Comparison of ENCODE assay signal across 9 cellular contexts in genomic region chr9:111036068-111036789, GRCh38. TPM values are rescaled to one million over a fixed set of nuclear protein-coding genes. Genes with fewer than 3 reads are reported as not detected.
DNase-seq lines count a peak whose midpoint lies in the region; TF ChIP-seq lines count a peak whose summit lies in the region.
"Had no signal": no experiment of that assay in that cellular context is flagged by ENCODE, and none has a peak within 500 bp of the region (broad histone marks: within the 10 kb centered on the region; RNA-seq: fewer than 3 reads in every experiment).

No MANE protein-coding gene starts in this region.

- 12% methylated on average over 16 of the region's 16 CpGs for WGBS in liver

- H3K4me1 Mint-ChIP-seq in type B pancreatic cell (ENCODE audit: unreplicated experiment) = peaks cover 47% of the 10 kb centered on the region

- no peak overlapping the region for H3K27ac Mint-ChIP-seq in type B pancreatic cell
- H3K27ac Mint-ChIP-seq: activated naive CD8-positive, alpha-beta T cell treated with anti-CD3 and anti-CD28 coated beads, Interleukin-2, amount 10 ng/mL, durations not matched to agents 7 days and 5 days had no signal

- peaks cover 5% of the 10 kb centered on the region for H3K36me3 Mint-ChIP-seq in type B pancreatic cell
- H3K36me3 Mint-ChIP-seq: activated naive CD8-positive, alpha-beta T cell treated with anti-CD3 and anti-CD28 coated beads, Interleukin-2, amount 10 ng/mL, durations not matched to agents 7 days and 5 days had no signal

- peaks cover 33% of the 10 kb centered on the region for H3K27me3 Mint-ChIP-seq in type B pancreatic cell

- peaks cover 11 to 28% (median 15%) of the 10 kb centered on the region in 4 donors for H3K4me1 ChIP-seq in liver (ENCODE audit: control insufficient read depth in 4 of 4, insufficient read depth in 4 of 4, low read length in 3 of 4)

- H3K36me3 ChIP-seq in liver (ENCODE audit: control insufficient read depth in 4 of 4, insufficient read depth in 3 of 4, low read depth in 1 of 4, low read length in 3 of 4) = no peaks in the 10 kb centered on the region

- H3K27ac ChIP-seq in coronary artery = peak overlapping the region; percentile 73 to 93
- no peak overlapping the region for H3K27ac ChIP-seq in liver (ENCODE audit: low read depth in 1 of 2, low read length in 2 of 2)

- no peaks in the 10 kb centered on the region for H3K9me3 ChIP-seq in liver (ENCODE audit: control insufficient read depth in 4 of 4, low read length in 3 of 4)

- peak; percentile 91 for TF ChIP-seq CTCF in AG09309 (IDR thresholded peaks at IDR 0.05; ENCODE audit: control insufficient read depth, insufficient read depth, low read depth, low read length, missing control alignments)
- no peak for TF ChIP-seq CTCF in coronary artery (IDR thresholded peaks at IDR 0.05)
- no peak for TF ChIP-seq CTCF in liver (IDR thresholded peaks at IDR 0.05; ENCODE audit: low read depth, low read length, missing input control)
- TF ChIP-seq CTCF in type B pancreatic cell (conservative IDR thresholded peaks at IDR 0.05) = peak; percentile 68

- DNase-seq in AG09309 (ENCODE audit: low read depth) (no peak), HuH-7 (ENCODE audit: low spot score) (peak; percentile 74), coronary artery (ENCODE audit: low spot score) (peak; percentile 80), type B pancreatic cell (ENCODE audit: extremely low spot score, unreplicated experiment) (peak; percentile 71), KG1 (lab: John Stamatoyannopoulos, UW) (no peak)
- no peak for DNase-seq in effector CD4-positive, alpha-beta T cell
- DNase-seq in activated effector memory CD4-positive, alpha-beta T cell treated with Interleukin-2 at 50 U/mL for 16 hours = no peak
- DNase-seq: activated naive CD8-positive, alpha-beta T cell treated with anti-CD3 and anti-CD28 coated beads, Interleukin-2, amount 10 ng/mL, durations not matched to agents 7 days and 5 days had no signal

- H3K4me3 ChIP-seq in AG09309 (ENCODE audit: control insufficient read depth, low read depth, low read length) = peak overlapping the region; percentile 97
- peak overlapping the region; percentile 81 for H3K4me3 ChIP-seq in coronary artery
- H3K4me3 ChIP-seq in liver (ENCODE audit: low read depth in 1 of 3, low read length in 3 of 3) = peak overlapping the region in 1 of 3 donors; percentile 64

- H3K27me3 ChIP-seq in liver (ENCODE audit: control insufficient read depth in 4 of 4, insufficient read depth in 4 of 4, low read length in 3 of 4) = peaks cover 0 to 17% (median 4%) of the 10 kb centered on the region in 4 donors

- H3K9me3 Mint-ChIP-seq in type B pancreatic cell = no peaks in the 10 kb centered on the region
- H3K9me3 Mint-ChIP-seq: activated naive CD8-positive, alpha-beta T cell treated with anti-CD3 and anti-CD28 coated beads, Interleukin-2, amount 10 ng/mL, durations not matched to agents 7 days and 5 days had no signal

- no peak overlapping the region for H3K9ac ChIP-seq in liver (ENCODE audit: low read depth in 1 of 2, low read length in 2 of 2)

- TF ChIP-seq RAD21 in liver (IDR thresholded peaks at IDR 0.05) = peak; percentile 23 to 41

- peak overlapping the region; percentile 89 for H3K4me3 Mint-ChIP-seq in type B pancreatic cell
- H3K4me3 Mint-ChIP-seq: activated naive CD8-positive, alpha-beta T cell treated with anti-CD3 and anti-CD28 coated beads, Interleukin-2, amount 10 ng/mL, durations not matched to agents 7 days and 5 days had no signal

TF ChIP-seq in liver, 16 proteins besides CTCF, POLR2A, EP300 and RAD21:
- TF ChIP-seq HNF4G (IDR thresholded peaks at IDR 0.05) = no peak
- no peak for TF ChIP-seq TAF1 (conservative IDR thresholded peaks at IDR 0.05)
- no peak for TF ChIP-seq FOXA1 (IDR thresholded peaks at IDR 0.05)
- TF ChIP-seq REST (IDR thresholded peaks at IDR 0.05) = no peak
- TF ChIP-seq SP1 (IDR thresholded peaks at IDR 0.05) = no peak
- no peak for TF ChIP-seq ZBTB33 (IDR thresholded peaks at IDR 0.05)
- no peak for TF ChIP-seq MAX (IDR thresholded peaks at IDR 0.05)

RNA-seq across cellular contexts. Expression of gene LPAR1, which starts 2.0 kb away (rescaled TPM):
- total RNA-seq in liver (1 to 10 TPM in 1 of 2 donors, under 1 TPM in 1; 0.98 to 3.6 TPM), type B pancreatic cell (ENCODE audit: low replicate concordance) (15.3 and 32.8 TPM in 2 replicates)
- polyA plus RNA-seq in liver = 1 to 10 TPM in 1 of 2 donors, under 1 TPM in 1; 0.51 to 1.2 TPM

Comparison
In these comparisons a context has a peak if more than half of its experiments do, and no peak if none do; other contexts are left out.
1. DNase-seq: peak in HuH-7 (single experiment), coronary artery (single experiment) and type B pancreatic cell (single experiment); none in AG09309 (single experiment), KG1 (single experiment), effector CD4-positive, alpha-beta T cell (single experiment) and activated effector memory CD4-positive, alpha-beta T cell treated with Interleukin-2 at 50 U/mL for 16 hours (single experiment).
2. CTCF ChIP-seq: peak in AG09309 (single experiment) and type B pancreatic cell (single experiment); none in coronary artery (single experiment) and liver (single experiment).
3. H3K27ac ChIP-seq: peak in coronary artery (2 of 2); none in liver (0 of 2).